ENCODE assay signal across 8 cellular contexts in genomic region chr14:106831322-106831720, GRCh38.
DNase-seq lines count a peak whose midpoint lies in the region; ATAC-seq and TF ChIP-seq lines count a peak whose summit lies in the region.

No MANE protein-coding gene starts in this region.

- H3K27me3 ChIP-seq in CD8-positive, alpha-beta T cell (ENCODE audit: insufficient read depth, low read length) = no peaks in the 10 kb centered on the region
- H3K27me3 ChIP-seq in neural progenitor cell = no peaks in the 10 kb centered on the region

- ATAC-seq in CD8-positive, alpha-beta T cell = peak; percentile 67
- peak; percentile 60 for ATAC-seq in GM21576 (IDR thresholded peaks at IDR 0.05; ENCODE audit: unreplicated experiment)

- no peak overlapping the region for H3K27ac Mint-ChIP-seq in CD8-positive, alpha-beta T cell
- no peak overlapping the region for H3K27ac Mint-ChIP-seq in activated T-helper 1 cell treated with anti-CD3 and anti-CD28 coated beads, Interleukin-12 subunit alpha, Interleukin-12 subunit beta, Interleukin-2, Interleukin-4 antibody, amounts not matched to agents 30 ng/mL and 10 ng/mL and 1 ng/mL, durations not matched to agents 14 hours and 24 hours and 36 hours
- H3K27ac Mint-ChIP-seq in neural progenitor cell = no peak overlapping the region

- H3K4me3 ChIP-seq in CD8-positive, alpha-beta T cell (ENCODE audit: low read depth, low read length) = no peak overlapping the region
- no peak overlapping the region for H3K4me3 ChIP-seq in neural progenitor cell

- no peaks in the 10 kb centered on the region for H3K36me3 ChIP-seq in CD8-positive, alpha-beta T cell (ENCODE audit: insufficient read depth, low read length)
- H3K36me3 ChIP-seq in neural progenitor cell = no peaks in the 10 kb centered on the region

- CTCF ChIA-PET in CD8-positive, alpha-beta T cell (lab: Charles Lee) = interaction anchor here (0.8 to 1.9 kb wide), 5 partner anchors 8 to 13 kb away, joined by 3 to 15 read pairs (median 11); no protein-coding TSS in a partner anchor

- H3F3A ChIP-seq in neural progenitor cell (ENCODE audit: low read depth) = no peaks in the 10 kb centered on the region

- no peak overlapping the region for H3K4me3 Mint-ChIP-seq in CD8-positive, alpha-beta T cell
- H3K4me3 Mint-ChIP-seq in activated T-helper 1 cell treated with anti-CD3 and anti-CD28 coated beads, Interleukin-12 subunit alpha, Interleukin-12 subunit beta, Interleukin-2, Interleukin-4 antibody, amounts not matched to agents 30 ng/mL and 10 ng/mL and 1 ng/mL, durations not matched to agents 14 hours and 24 hours and 36 hours = no peak overlapping the region
- no peak overlapping the region for H3K4me3 Mint-ChIP-seq in neural progenitor cell

- no peaks in the 10 kb centered on the region for H3K9me3 ChIP-seq in CD8-positive, alpha-beta T cell (ENCODE audit: low read length)
- peaks cover 19% of the 10 kb centered on the region for H3K9me3 ChIP-seq in neural progenitor cell (ENCODE audit: low read depth)

- H3K27me3 Mint-ChIP-seq in CD8-positive, alpha-beta T cell (ENCODE audit: low read depth) = peaks cover 6% of the 10 kb centered on the region
- peaks cover 26% of the 10 kb centered on the region for H3K27me3 Mint-ChIP-seq in activated T-helper 1 cell treated with anti-CD3 and anti-CD28 coated beads, Interleukin-12 subunit alpha, Interleukin-12 subunit beta, Interleukin-2, Interleukin-4 antibody, amounts not matched to agents 30 ng/mL and 10 ng/mL and 1 ng/mL, durations not matched to agents 14 hours and 24 hours and 36 hours (ENCODE audit: insufficient read depth)
- H3K27me3 Mint-ChIP-seq in neural progenitor cell (ENCODE audit: insufficient read depth, low read depth) = peaks cover 2% of the 10 kb centered on the region

- H3K27ac ChIP-seq in CD8-positive, alpha-beta T cell (ENCODE audit: low read depth, low read length) = no peak overlapping the region
- no peak overlapping the region for H3K27ac ChIP-seq in neural progenitor cell

- peak; percentile 58 for TF ChIP-seq CTCF in CD8-positive, alpha-beta T cell (IDR thresholded peaks at IDR 0.05)
- TF ChIP-seq CTCF in neural progenitor cell (IDR thresholded peaks at IDR 0.05) = peak; percentile 28

- H3K4me1 Mint-ChIP-seq in CD8-positive, alpha-beta T cell (ENCODE audit: low read depth) = no peaks in the 10 kb centered on the region
- no peaks in the 10 kb centered on the region for H3K4me1 Mint-ChIP-seq in activated T-helper 1 cell treated with anti-CD3 and anti-CD28 coated beads, Interleukin-12 subunit alpha, Interleukin-12 subunit beta, Interleukin-2, Interleukin-4 antibody, amounts not matched to agents 30 ng/mL and 10 ng/mL and 1 ng/mL, durations not matched to agents 14 hours and 24 hours and 36 hours (ENCODE audit: low read depth)
- H3K4me1 Mint-ChIP-seq in neural progenitor cell = no peaks in the 10 kb centered on the region

- no peak overlapping the region for H3K4me2 ChIP-seq in neural progenitor cell

- POLR2A ChIA-PET in CD8-positive, alpha-beta T cell (lab: Charles Lee) = interaction anchor here (1.0 kb wide), 1 partner anchor 10 kb away, joined by 3 read pairs; no protein-coding TSS in a partner anchor

- H2AFZ ChIP-seq in neural progenitor cell (replicated peaks) = no peak overlapping the region

- no peaks in the 10 kb centered on the region for H3K4me1 ChIP-seq in CD8-positive, alpha-beta T cell (ENCODE audit: insufficient read depth, low read length)
- H3K4me1 ChIP-seq in neural progenitor cell = no peaks in the 10 kb centered on the region

- intact Hi-C loops in CD8-positive, alpha-beta T cell (cut with DNase I, micrococcal nuclease) = loop anchor here in 1 of 2 experiments (2.0 kb wide), 1 partner anchor 13 kb away; no protein-coding TSS in a partner anchor
- intact Hi-C loops in activated T-helper 1 cell treated with anti-CD3 and anti-CD28 coated beads, Interleukin-12 subunit alpha, Interleukin-12 subunit beta, Interleukin-2, Interleukin-4 antibody, amounts not matched to agents 30 ng/mL and 10 ng/mL and 1 ng/mL, durations not matched to agents 14 hours and 24 hours and 36 hours (cut with micrococcal nuclease) = no loop called here

- H3K79me2 ChIP-seq in neural progenitor cell (ENCODE audit: low read depth) = no peaks in the 10 kb centered on the region

- H3K9me3 Mint-ChIP-seq in CD8-positive, alpha-beta T cell = no peaks in the 10 kb centered on the region
- H3K9me3 Mint-ChIP-seq in activated T-helper 1 cell treated with anti-CD3 and anti-CD28 coated beads, Interleukin-12 subunit alpha, Interleukin-12 subunit beta, Interleukin-2, Interleukin-4 antibody, amounts not matched to agents 30 ng/mL and 10 ng/mL and 1 ng/mL, durations not matched to agents 14 hours and 24 hours and 36 hours = no peaks in the 10 kb centered on the region
- H3K9me3 Mint-ChIP-seq in neural progenitor cell = peaks cover 46% of the 10 kb centered on the region

- H4K20me1 ChIP-seq in neural progenitor cell (ENCODE audit: low read depth) = no peaks in the 10 kb centered on the region

- no peak overlapping the region for H3K9ac ChIP-seq in neural progenitor cell

- DNase-seq in CD8-positive, alpha-beta T cell = peak in 5 of 7 experiments; percentile 20 to 71 (median 35)
- DNase-seq in MV-4-11 (lab: John Stamatoyannopoulos, UW) = peak; percentile 33
- peak; percentile 31 for DNase-seq in activated T-helper 1 cell treated with anti-CD3 and anti-CD28 coated beads, Interleukin-12 subunit alpha, Interleukin-12 subunit beta, Interleukin-2, Interleukin-4 antibody, amounts not matched to agents 30 ng/mL and 10 ng/mL and 1 ng/mL, durations not matched to agents 14 hours and 24 hours and 36 hours (ENCODE audit: low spot score)
- DNase-seq in neural progenitor cell (ENCODE audit: low spot score) = no peak
- DNase-seq in Ammon's horn (ENCODE audit: low spot score) = no peak
- DNase-seq in HuH-7.5 (ENCODE audit: low spot score) = no peak
- DNase-seq in iPS-NIHi11 (ENCODE audit: low spot score) = no peak

- H3K36me3 Mint-ChIP-seq in CD8-positive, alpha-beta T cell = no peaks in the 10 kb centered on the region
- no peaks in the 10 kb centered on the region for H3K36me3 Mint-ChIP-seq in activated T-helper 1 cell treated with anti-CD3 and anti-CD28 coated beads, Interleukin-12 subunit alpha, Interleukin-12 subunit beta, Interleukin-2, Interleukin-4 antibody, amounts not matched to agents 30 ng/mL and 10 ng/mL and 1 ng/mL, durations not matched to agents 14 hours and 24 hours and 36 hours (ENCODE audit: low read depth)
- peaks cover 2% of the 10 kb centered on the region for H3K36me3 Mint-ChIP-seq in neural progenitor cell

Comparison
In these comparisons a context has a peak if more than half of its experiments do, and no peak if none do; other contexts are left out.
1. DNase-seq: peak in CD8-positive, alpha-beta T cell (5 of 7), MV-4-11 (single experiment) and activated T-helper 1 cell treated with anti-CD3 and anti-CD28 coated beads, Interleukin-12 subunit alpha, Interleukin-12 subunit beta, Interleukin-2, Interleukin-4 antibody, amounts not matched to agents 30 ng/mL and 10 ng/mL and 1 ng/mL, durations not matched to agents 14 hours and 24 hours and 36 hours (single experiment); none in neural progenitor cell (single experiment), Ammon's horn (single experiment), HuH-7.5 (single experiment) and iPS-NIHi11 (single experiment).